8 cellular contexts compared by ENCODE assay signal in genomic region chr15:69462493-69463181, GRCh38. TPM values are rescaled to one million over a fixed set of nuclear protein-coding genes. Genes with fewer than 3 reads are reported as not detected.
DNase-seq lines count a peak whose midpoint lies in the region; ATAC-seq lines count a peak whose summit lies in the region.

No MANE protein-coding gene starts in this region.

- peak; percentile 97 for DNase-seq in COLO829 (ENCODE audit: low spot score)
- DNase-seq in HT1080 (ENCODE audit: low read depth), result peak; percentile 97
- DNase-seq in NK-92 treated with Interleukin-12 subunit alpha and Interleukin-12 subunit beta, amount 100 ng/mL, for 24 hours (lab: John Stamatoyannopoulos, UW), result peak; percentile 94
- peak; percentile 83 to 84 for DNase-seq in activated CD8-positive, alpha-beta memory T cell treated with anti-CD3 and anti-CD28 coated beads for 4 hours (ENCODE audit: low read depth in 2 of 2)
- peak; percentile 90 to 91 (median 91) for DNase-seq in effector memory CD8-positive, alpha-beta T cell
- peak; percentile 98 for DNase-seq in medulla oblongata (ENCODE audit: extremely low spot score)
- DNase-seq in stimulated activated CD4-positive, alpha-beta T cell treated with anti-CD3 and anti-CD28 coated beads, TNF-alpha, amount 100 ng/mL, for 48 hours (ENCODE audit: low read depth in 3 of 3), result peak; percentile 86 to 91 (median 89)

- H3K36me3 Mint-ChIP-seq in effector memory CD8-positive, alpha-beta T cell (ENCODE audit: insufficient read depth), result peaks cover 19% of the 10 kb centered on the region

- ATAC-seq in GM19468 (IDR thresholded peaks at IDR 0.05; ENCODE audit: extremely low read depth, unreplicated experiment), result peak; percentile 88
- ATAC-seq in effector memory CD8-positive, alpha-beta T cell (replicated peaks), result peak; percentile 97

- peaks cover 8 to 13% of the 10 kb centered on the region in 2 donors for H3K4me1 Mint-ChIP-seq in effector memory CD8-positive, alpha-beta T cell (ENCODE audit: low read depth in 2 of 2)

- no peaks in the 10 kb centered on the region for H3K9me3 Mint-ChIP-seq in effector memory CD8-positive, alpha-beta T cell

- H3K27me3 Mint-ChIP-seq in effector memory CD8-positive, alpha-beta T cell, result no peaks in the 10 kb centered on the region

- H3K4me3 Mint-ChIP-seq in effector memory CD8-positive, alpha-beta T cell, result peak overlapping the region; percentile 76 to 85

- peak overlapping the region; percentile 87 to 89 for H3K27ac Mint-ChIP-seq in effector memory CD8-positive, alpha-beta T cell

RNA-seq across cellular contexts. Expression of gene RPLP1, which starts 10.0 kb away (rescaled TPM):
- 603 and 752 TPM in 2 replicates for total RNA-seq in HT1080 (2014; rRNA removed; shearing (Covaris generic))
- polyA plus RNA-seq in HT1080 (2015; cell fraction: cytosol; rRNA removed), result 1,158 and 2,089 TPM in 2 replicates
- 325 and 413 TPM in 2 replicates for polyA plus RNA-seq in HT1080 (2015; cell fraction: nucleus; rRNA removed)

RNA-seq across cellular contexts. Expression of gene KIF23, which starts 48.5 kb away (rescaled TPM):
- 63.0 and 64.9 TPM in 2 replicates for total RNA-seq in HT1080 (2014; rRNA removed; shearing (Covaris generic))
- polyA plus RNA-seq in HT1080 (2015; cell fraction: cytosol; rRNA removed), result 49.5 and 50.2 TPM in 2 replicates
- polyA plus RNA-seq in HT1080 (2015; cell fraction: nucleus; rRNA removed), result 161 and 165 TPM in 2 replicates

Comparison
In these comparisons a context has a peak if more than half of its experiments do, and no peak if none do; other contexts are left out.
1. Peak in every context shown above with its lines: DNase-seq and ATAC-seq.